9 cellular contexts compared by ENCODE assay signal in the genomic region with DNA sequence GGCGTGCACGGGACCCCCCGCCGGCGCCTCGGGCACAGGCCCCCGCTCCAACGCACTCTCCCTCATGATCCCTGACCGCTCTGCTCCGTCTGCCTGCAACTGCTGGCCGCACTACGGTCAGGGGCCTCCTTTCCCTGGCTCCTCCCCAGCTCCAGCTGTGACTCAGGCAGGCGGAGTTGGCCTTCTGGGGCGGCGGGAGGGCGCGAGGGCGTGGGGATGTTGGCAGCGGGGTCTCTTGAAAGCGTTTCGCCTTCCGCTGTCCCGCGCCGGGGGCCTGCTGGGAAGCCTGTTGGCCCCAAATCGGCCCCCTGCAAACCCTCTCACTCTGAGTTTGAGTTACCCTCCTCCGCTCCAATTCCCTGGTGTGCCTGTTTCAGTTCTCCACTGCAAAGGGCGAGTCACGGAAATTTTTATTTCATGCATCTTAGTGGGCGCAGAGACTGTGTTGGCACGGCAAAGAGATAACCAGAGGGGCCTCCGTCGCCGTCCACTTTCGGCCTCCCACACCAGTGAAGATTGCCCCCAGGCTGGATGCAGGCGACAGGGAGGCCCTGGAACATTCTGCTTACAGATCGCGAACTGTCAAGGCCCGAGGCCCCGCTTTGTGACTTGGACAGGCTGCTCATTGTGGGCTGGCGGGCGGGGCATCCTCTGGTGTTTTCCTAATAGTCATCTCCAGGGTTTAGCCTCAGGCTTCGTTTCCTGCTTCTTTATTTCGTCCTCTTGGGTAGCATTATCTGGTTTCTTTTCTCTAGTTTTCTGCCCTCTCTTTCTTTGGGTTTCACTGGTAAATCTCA. TPM values are rescaled to one million over a fixed set of nuclear protein-coding genes. Genes with fewer than 3 reads are reported as not detected.
DNase-seq lines count a peak whose midpoint lies in the region; ATAC-seq and TF ChIP-seq lines count a peak whose summit lies in the region.
"Had no signal": no experiment of that assay in that cellular context is flagged by ENCODE, and none has a peak within 500 bp of the region (broad histone marks: within the 10 kb centered on the region; RNA-seq: fewer than 3 reads in every experiment).

A gene with protein sequence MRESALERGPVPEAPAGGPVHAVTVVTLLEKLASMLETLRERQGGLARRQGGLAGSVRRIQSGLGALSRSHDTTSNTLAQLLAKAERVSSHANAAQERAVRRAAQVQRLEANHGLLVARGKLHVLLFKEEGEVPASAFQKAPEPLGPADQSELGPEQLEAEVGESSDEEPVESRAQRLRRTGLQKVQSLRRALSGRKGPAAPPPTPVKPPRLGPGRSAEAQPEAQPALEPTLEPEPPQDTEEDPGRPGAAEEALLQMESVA (minus strand): TSS at position 91 of the 797 bp plus-strand sequence. CDS start 25 bp downstream, at position 66.

- DNase-seq in activated CD4-positive, alpha-beta T cell treated with anti-CD3 and anti-CD28 coated beads for 24 hours (ENCODE audit: low read depth in 2 of 2): peak; percentile 38 to 74
- no peak for DNase-seq in activated CD4-positive, alpha-beta T cell treated with anti-CD3 and anti-CD28 coated beads for 1 hour
- peak; percentile 57 for DNase-seq in thoracic aorta (ENCODE audit: low spot score)
- no peak for DNase-seq in DMS 273 (lab: John Stamatoyannopoulos, UW; ENCODE audit: unreplicated experiment)

- H3K4me1 ChIP-seq in esophagus (ENCODE audit: control insufficient read depth in 2 of 2, insufficient read depth in 2 of 2, low read length in 1 of 2) (peaks cover 3 to 10% of the 10 kb centered on the region in 2 donors), muscle layer of duodenum (ENCODE audit: control insufficient read depth in 1 of 2, insufficient read depth in 2 of 2, low read length in 2 of 2) (peaks cover 18% of the 10 kb centered on the region in 2 donors), thoracic aorta (ENCODE audit: control insufficient read depth in 1 of 2, low read depth in 2 of 2) (peaks cover 21 to 45% of the 10 kb centered on the region in 2 donors)

- H3K36me3 ChIP-seq in esophagus (ENCODE audit: control insufficient read depth in 2 of 2, insufficient read depth in 2 of 2, low read length in 1 of 2) (no peaks in the 10 kb centered on the region), muscle layer of duodenum (ENCODE audit: control insufficient read depth in 1 of 2, insufficient read depth in 2 of 2, low read length in 2 of 2) (peaks cover 0 to 9% of the 10 kb centered on the region in 2 donors), thoracic aorta (no peaks in the 10 kb centered on the region)

- ATAC-seq in HG03196 (IDR thresholded peaks at IDR 0.05; ENCODE audit: unreplicated experiment) (peak; percentile 62), thoracic aorta (ENCODE audit: insufficient number of reproducible peaks, low FRiP score, low read depth) (peak; percentile 76)

- 2 to 8% methylated on average over 44 of the region's 44 CpGs for WGBS in esophagus, 2 donors

- POLR2A ChIA-PET in activated CD8-positive, alpha-beta memory T cell treated with anti-CD3 and anti-CD28 coated beads for 36 hours (lab: Charles Lee): interaction anchor here (1.1 to 1.6 kb wide), 2 partner anchors 31 to 33 kb away, joined by 3 to 8 read pairs; no protein-coding TSS in a partner anchor

- TF ChIP-seq CTCF in thoracic aorta (IDR thresholded peaks at IDR 0.05): no peak

- H3K27ac ChIP-seq in esophagus (ENCODE audit: low read depth in 2 of 2, low read length in 1 of 2): peak within 1 kb of the TSS; percentile 88 to 93
- H3K27ac ChIP-seq in muscle layer of duodenum (ENCODE audit: low read length): peak within 1 kb of the TSS; percentile 98
- H3K27ac ChIP-seq in thoracic aorta: peak within 1 kb of the TSS; percentile 99 to 100
- H3K27ac ChIP-seq: C4-2B had no signal

- H3K27me3 ChIP-seq in esophagus (ENCODE audit: control insufficient read depth in 1 of 2, insufficient read depth in 2 of 2, low read length in 2 of 2) (no peaks in the 10 kb centered on the region), muscle layer of duodenum (ENCODE audit: low read depth, low read length) (no peaks in the 10 kb centered on the region), thoracic aorta (replicated peaks; ENCODE audit: insufficient read depth) (no peaks in the 10 kb centered on the region)

- peak within 1 kb of the TSS; percentile 37 to 59 for H3K4me3 ChIP-seq in esophagus (ENCODE audit: low read depth in 1 of 2, low read length in 2 of 2)
- peak within 1 kb of the TSS; percentile 65 to 79 for H3K4me3 ChIP-seq in muscle layer of duodenum (ENCODE audit: low read depth in 1 of 2, low read length in 2 of 2)
- peak within 1 kb of the TSS; percentile 89 for H3K4me3 ChIP-seq in thoracic aorta

- CTCF ChIA-PET in activated CD8-positive, alpha-beta memory T cell treated with anti-CD3 and anti-CD28 coated beads for 36 hours (lab: Charles Lee): interaction anchor here (0.6 to 8.8 kb wide), 3 partner anchors 11 to 42 kb away, joined by 3 to 55 read pairs (median 3); no protein-coding TSS in a partner anchor

- H3K9me3 ChIP-seq in esophagus (ENCODE audit: control insufficient read depth in 2 of 2, insufficient read depth in 1 of 2, low read depth in 1 of 2, low read length in 1 of 2) (no peaks in the 10 kb centered on the region), muscle layer of duodenum (ENCODE audit: control insufficient read depth in 1 of 2, low read length in 2 of 2) (no peaks in the 10 kb centered on the region), thoracic aorta (no peaks in the 10 kb centered on the region)

RNA-seq across cellular contexts. Expression of the gene that starts here (rescaled TPM):
- 10 to 100 TPM; 45.0 to 45.3 TPM for total RNA-seq in activated CD8-positive, alpha-beta memory T cell treated with anti-CD3 and anti-CD28 coated beads for 36 hours
- 10 to 100 TPM; 16.7 to 23.0 TPM for polyA plus RNA-seq in esophagus
- total RNA-seq in thoracic aorta: 100 to 1,000 TPM; 303 to 717 TPM

Comparison
In these comparisons a context has a peak if more than half of its experiments do, and no peak if none do; other contexts are left out.
1. RNA of the gene that starts here (total RNA-seq): 303 to 717 TPM in thoracic aorta; 45.0 to 45.3 TPM in activated CD8-positive, alpha-beta memory T cell treated with anti-CD3 and anti-CD28 coated beads for 36 hours; every median in the first group is over 4 times any median in the second.
2. DNase-seq: peak in activated CD4-positive, alpha-beta T cell treated with anti-CD3 and anti-CD28 coated beads for 24 hours (2 of 2) and thoracic aorta (single experiment); none in activated CD4-positive, alpha-beta T cell treated with anti-CD3 and anti-CD28 coated beads for 1 hour (single experiment) and DMS 273 (single experiment).
3. Peak in every context shown above with its lines, with median percentiles within 50 percentile points of each other: H3K27ac ChIP-seq and H3K4me3 ChIP-seq.